16 cellular contexts compared by ENCODE assay signal in the genomic region with DNA sequence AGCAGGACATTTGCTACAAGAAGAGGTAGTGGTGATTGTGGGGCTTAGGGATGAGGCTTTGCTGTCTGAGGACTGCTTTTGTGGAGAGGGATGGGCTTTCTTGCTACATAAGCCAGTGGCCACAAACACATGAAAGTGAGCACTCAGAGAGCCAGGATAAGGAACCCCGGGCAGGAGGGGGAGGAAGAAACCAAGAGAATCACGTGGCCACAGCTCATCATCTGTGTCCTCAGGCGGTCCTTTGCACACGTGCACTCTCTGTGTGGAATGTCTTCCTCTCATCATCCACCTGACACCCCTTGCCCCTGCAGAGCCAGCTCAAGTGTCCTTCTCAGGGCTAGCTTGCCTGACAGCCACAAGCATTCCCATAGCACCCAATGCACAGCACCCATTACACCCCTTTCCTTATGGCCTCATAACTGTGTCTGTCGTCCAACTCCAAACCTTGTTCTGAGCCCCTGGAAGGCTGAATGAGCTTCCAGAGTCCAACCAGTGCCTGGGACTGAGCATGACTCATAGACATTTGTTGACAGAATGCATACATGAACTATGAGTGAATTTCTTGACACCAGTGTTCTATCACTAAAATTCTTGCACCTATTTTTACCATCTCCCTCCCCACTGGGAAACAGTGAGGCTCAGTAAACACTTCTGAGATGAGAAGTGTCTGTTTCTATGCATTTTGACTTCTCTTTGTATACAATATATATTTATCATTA.
DNase-seq lines count a peak whose midpoint lies in the region; ATAC-seq and TF ChIP-seq lines count a peak whose summit lies in the region.
"Had no signal": no experiment of that assay in that cellular context is flagged by ENCODE, and none has a peak within 500 bp of the region (broad histone marks: within the 10 kb centered on the region; RNA-seq: fewer than 3 reads in every experiment).

No MANE protein-coding gene starts in this region.

- TF ChIP-seq CTCF in Calu3 (IDR thresholded peaks at IDR 0.05; ENCODE audit: unreplicated experiment) (no peak), OCI-LY3 (IDR thresholded peaks at IDR 0.05; ENCODE audit: low read depth, low read length) (no peak), left lung (IDR thresholded peaks at IDR 0.05) (no peak)

- H3K9ac ChIP-seq in OCI-LY3 (ENCODE audit: low read length), result no peak overlapping the region

- peak; percentile 34 for ATAC-seq in left lung
- no peak for ATAC-seq in HG02840 (IDR thresholded peaks at IDR 0.05; ENCODE audit: low FRiP score, unreplicated experiment)
- no peak for ATAC-seq in HG03280 (IDR thresholded peaks at IDR 0.05; ENCODE audit: unreplicated experiment)
- ATAC-seq: activated CD8-positive, alpha-beta T cell treated with anti-CD3 and anti-CD28 coated beads for 36 hours; activated T-helper 17 cell treated with anti-CD3 and anti-CD28 coated beads, Interleukin-2, amount 50 U/mL, for 72 hours had no signal

- peaks cover 11% of the 10 kb centered on the region for H3K4me1 Mint-ChIP-seq in Calu3 (ENCODE audit: low read depth, unreplicated experiment)
- H3K4me1 Mint-ChIP-seq: activated T-helper 17 cell treated with anti-CD3 and anti-CD28 coated beads, Interleukin-2, amount 50 U/mL, for 72 hours had no signal

- intact Hi-C loops in Calu3 (cut with micrococcal nuclease; ENCODE audit: unreplicated experiment) (no loop called here), left lung (cut with DNase I) (no loop called here)

- DNase-seq in Calu3 (peak; percentile 8), dedifferentiated amniotic fluid mesenchymal stem cell (ENCODE audit: extremely low spot score) (peak; percentile 52), left lung (no peak), NCI-H146 (lab: John Stamatoyannopoulos, UW) (no peak), NK-92 (lab: John Stamatoyannopoulos, UW; ENCODE audit: unreplicated experiment) (no peak)
- DNase-seq: activated CD8-positive, alpha-beta T cell treated with anti-CD3 and anti-CD28 coated beads for 36 hours; BE2C; DMS79; kidney; NCI-H1105; stimulated activated CD4-positive, alpha-beta T cell treated with anti-CD3 and anti-CD28 coated beads, Interleukin-15, amount 100 ng/mL, for 24 hours had no signal

- H3K36me3 ChIP-seq in OCI-LY3 (replicated peaks; ENCODE audit: low read depth, low read length) (no peaks in the 10 kb centered on the region), left lung (no peaks in the 10 kb centered on the region)
- H3K36me3 ChIP-seq: ascending aorta, BE2C had no signal

- H3K27ac ChIP-seq in OCI-LY3 (ENCODE audit: low read length), result no peak overlapping the region
- H3K27ac ChIP-seq in left lung, result no peak overlapping the region
- H3K27ac ChIP-seq: ascending aorta had no signal

- peak overlapping the region; percentile 30; the same call in 1 of the 2 replicates for H3K4me2 ChIP-seq in OCI-LY3 (ENCODE audit: low read length)

- H3K4me3 Mint-ChIP-seq in Calu3 (ENCODE audit: low read depth, unreplicated experiment), result no peak overlapping the region
- H3K4me3 Mint-ChIP-seq: activated CD8-positive, alpha-beta T cell treated with anti-CD3 and anti-CD28 coated beads for 36 hours; activated T-helper 17 cell treated with anti-CD3 and anti-CD28 coated beads, Interleukin-2, amount 50 U/mL, for 72 hours had no signal

- 0 out of 2 replicates have a peak overlapping the region, but pooled peaks have one; percentile 16 for H3K4me3 ChIP-seq in OCI-LY3 (ENCODE audit: low read length)
- H3K4me3 ChIP-seq in left lung, result no peak overlapping the region
- H3K4me3 ChIP-seq: ascending aorta had no signal

- H3K9me3 Mint-ChIP-seq in Calu3 (ENCODE audit: low read depth, unreplicated experiment), result peaks cover 7% of the 10 kb centered on the region
- H3K9me3 Mint-ChIP-seq: activated CD8-positive, alpha-beta T cell treated with anti-CD3 and anti-CD28 coated beads for 36 hours; activated T-helper 17 cell treated with anti-CD3 and anti-CD28 coated beads, Interleukin-2, amount 50 U/mL, for 72 hours had no signal

- peaks cover 84% of the 10 kb centered on the region for H3K27me3 Mint-ChIP-seq in Calu3 (ENCODE audit: unreplicated experiment)

- peaks cover 6% of the 10 kb centered on the region for H3K27me3 ChIP-seq in OCI-LY3 (ENCODE audit: low read depth, low read length)
- H3K27me3 ChIP-seq in left lung, result no peaks in the 10 kb centered on the region
- H3K27me3 ChIP-seq: ascending aorta, BE2C had no signal

- CTCF ChIA-PET in Calu3 (lab: Charles Lee), result interaction anchor here (0.6 kb wide), 1 partner anchor 11 kb away, joined by 3 read pairs; no protein-coding TSS in a partner anchor

- no peaks in the 10 kb centered on the region for H3K36me3 Mint-ChIP-seq in Calu3 (ENCODE audit: insufficient read depth, unreplicated experiment)

- H3K9me3 ChIP-seq in OCI-LY3 (ENCODE audit: insufficient read depth, low read length), result no peaks in the 10 kb centered on the region
- no peaks in the 10 kb centered on the region for H3K9me3 ChIP-seq in left lung
- H3K9me3 ChIP-seq: ascending aorta, BE2C had no signal

- H3K27ac Mint-ChIP-seq in Calu3 (ENCODE audit: unreplicated experiment), result no peak overlapping the region
- H3K27ac Mint-ChIP-seq: activated CD8-positive, alpha-beta T cell treated with anti-CD3 and anti-CD28 coated beads for 36 hours; activated T-helper 17 cell treated with anti-CD3 and anti-CD28 coated beads, Interleukin-2, amount 50 U/mL, for 72 hours had no signal

- H2AFZ ChIP-seq in OCI-LY3 (ENCODE audit: low read depth, low read length), result 0 out of 2 replicates have a peak overlapping the region, but pooled peaks have one; percentile 39

- H3K79me2 ChIP-seq in OCI-LY3 (ENCODE audit: low read length), result no peaks in the 10 kb centered on the region

- no peaks in the 10 kb centered on the region for H3K4me1 ChIP-seq in OCI-LY3 (ENCODE audit: low read length)
- no peaks in the 10 kb centered on the region for H3K4me1 ChIP-seq in left lung
- H3K4me1 ChIP-seq: ascending aorta had no signal

- no peaks in the 10 kb centered on the region for H4K20me1 ChIP-seq in OCI-LY3 (ENCODE audit: insufficient read depth, low read length)

- no TSS peak for BruUV-seq in Calu3 (replicated peaks; lab: Mats Ljungman, UMichigan)

Comparison
In these comparisons a context has a peak if more than half of its experiments do, and no peak if none do; other contexts are left out.
1. DNase-seq: peak in Calu3 (single experiment) and dedifferentiated amniotic fluid mesenchymal stem cell (single experiment); none in left lung (0 of 2), NCI-H146 (single experiment) and NK-92 (single experiment).